ENCODE assay signal across 8 cellular contexts in genomic region chr13:107211073-107211472, GRCh38.
A peak's percentile ranks its signal among the peaks of the same experiment; 100 is the strongest.
DNase-seq lines count a peak whose midpoint lies in the region; ATAC-seq and TF ChIP-seq lines count a peak whose summit lies in the region.

No MANE protein-coding gene starts in this region.

- intact Hi-C loops in uterus (cut with DNase I; ENCODE audit: low total_unique reads): no loop called here

- H3K27ac ChIP-seq in uterus: no peak overlapping the region

- H3K9me3 ChIP-seq in uterus: no peaks in the 10 kb centered on the region

- TF ChIP-seq CTCF in fibroblast of pulmonary artery (IDR thresholded peaks at IDR 0.05; ENCODE audit: low read length, missing control alignments) (peak; percentile 95), uterus (IDR thresholded peaks at IDR 0.05) (peak; percentile 69 to 83 (median 78))

- in situ Hi-C loops in G401 (cut with HindIII; ENCODE audit: low sequenced_read_pairs): no loop called here

- ATAC-seq in GM21576 (IDR thresholded peaks at IDR 0.05; ENCODE audit: unreplicated experiment): peak; percentile 98

- H3K36me3 ChIP-seq in uterus: no peaks in the 10 kb centered on the region

- TF ChIP-seq POLR2A in uterus (IDR thresholded peaks at IDR 0.05): no peak

- DNase-seq in G401 (ENCODE audit: low spot score) (peak; percentile 92), HT1080 (ENCODE audit: low read depth) (peak; percentile 92), NCI-H82 treated with DMSO at 0.1 percent for 48 hours (lab: John Stamatoyannopoulos, UW; ENCODE audit: unreplicated experiment) (peak; percentile 60), activated T-cell treated with anti-CD3 and anti-CD28 coated beads for 4 hours (peak; percentile 10), fibroblast of pulmonary artery (ENCODE audit: low read depth) (peak; percentile 91), non-pigmented ciliary epithelial cell (ENCODE audit: low read depth) (peak; percentile 91), uterus (peak; percentile 65 to 69)

- no peaks in the 10 kb centered on the region for H3K27me3 ChIP-seq in uterus

- H3K4me1 ChIP-seq in uterus: no peaks in the 10 kb centered on the region

- H3K4me3 ChIP-seq in fibroblast of pulmonary artery (replicated peaks; ENCODE audit: low read depth, low read length): no peak overlapping the region
- H3K4me3 ChIP-seq in uterus: no peak overlapping the region

Comparison
In these comparisons a context has a peak if more than half of its experiments do, and no peak if none do; other contexts are left out.
1. DNase-seq: peak in every context shown above with its lines; median percentile 92 in G401; 92 in HT1080; 91 in fibroblast of pulmonary artery; 91 in non-pigmented ciliary epithelial cell; 67 in uterus; 60 in NCI-H82 treated with DMSO at 0.1 percent for 48 hours; 10 in activated T-cell treated with anti-CD3 and anti-CD28 coated beads for 4 hours.